10 cellular contexts compared by ENCODE assay signal in the genomic region with DNA sequence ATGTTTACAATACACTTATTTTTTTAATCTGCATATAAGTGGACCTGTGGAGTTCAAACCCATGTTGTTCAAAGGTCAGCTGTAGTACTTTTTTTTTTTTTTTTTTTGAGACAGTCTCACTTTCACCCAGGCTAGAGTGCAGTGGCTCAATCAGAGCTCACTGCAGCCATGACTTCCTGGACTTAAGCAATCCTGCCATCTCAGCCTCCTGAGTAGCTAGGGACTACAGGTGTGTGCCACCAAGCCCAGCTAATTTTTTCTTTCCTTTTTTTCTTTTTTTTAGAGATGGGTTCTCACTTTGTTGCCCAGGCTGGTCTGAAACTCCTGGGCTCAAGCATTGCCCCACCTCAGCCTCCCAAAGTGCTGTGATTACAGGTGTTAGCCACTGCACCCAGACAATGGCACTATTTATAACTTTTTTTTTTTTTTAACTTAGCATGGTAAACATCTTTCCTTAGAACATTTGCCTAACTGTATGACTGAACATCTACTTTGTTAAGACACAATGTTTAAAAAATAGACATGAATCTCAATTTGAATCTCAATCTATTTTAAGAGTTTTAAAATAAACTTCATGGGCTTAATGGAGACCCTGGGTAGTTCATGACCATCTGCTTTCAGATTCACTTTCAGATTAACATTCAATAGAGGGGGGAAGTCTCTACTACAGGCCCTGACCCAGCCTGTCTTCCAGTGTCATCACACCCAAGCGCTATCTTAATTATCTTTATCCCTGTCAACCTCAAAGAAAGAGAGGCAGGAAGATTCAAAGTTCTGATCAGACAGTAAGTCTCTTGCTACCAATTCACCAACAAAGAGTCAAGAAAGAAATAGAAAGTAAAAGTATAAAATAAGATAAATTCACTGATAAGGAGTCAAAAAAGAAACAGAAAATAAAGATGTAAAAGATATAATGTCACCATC.
A peak's percentile ranks its signal among the peaks of the same experiment; 100 is the strongest.
DNase-seq lines count a peak whose midpoint lies in the region; ATAC-seq and TF ChIP-seq lines count a peak whose summit lies in the region.
"Had no signal": no experiment of that assay in that cellular context is flagged by ENCODE, and none has a peak within 500 bp of the region (broad histone marks: within the 10 kb centered on the region; RNA-seq: fewer than 3 reads in every experiment).

No MANE protein-coding gene starts in this region.

- no peaks in the 10 kb centered on the region for H3K27me3 Mint-ChIP-seq in activated naive CD8-positive, alpha-beta T cell treated with anti-CD3 and anti-CD28 coated beads, Interleukin-2, amount 50 U/mL, for 24 hours

- H3K4me3 Mint-ChIP-seq in activated naive CD8-positive, alpha-beta T cell treated with anti-CD3 and anti-CD28 coated beads, Interleukin-2, amount 50 U/mL, for 24 hours: peak overlapping the region; percentile 64
- H3K4me3 Mint-ChIP-seq: endodermal cell had no signal

- peaks cover 27% of the 10 kb centered on the region for H3K36me3 Mint-ChIP-seq in activated naive CD8-positive, alpha-beta T cell treated with anti-CD3 and anti-CD28 coated beads, Interleukin-2, amount 50 U/mL, for 24 hours (ENCODE audit: low read depth)

- H3K4me2 ChIP-seq in osteoblast (ENCODE audit: insufficient read depth, low read length): no peak overlapping the region

- no peak for TF ChIP-seq POLR2A in erythroblast (IDR thresholded peaks at IDR 0.05; ENCODE audit: low read length)

- H3K27ac Mint-ChIP-seq in activated naive CD8-positive, alpha-beta T cell treated with anti-CD3 and anti-CD28 coated beads, Interleukin-2, amount 50 U/mL, for 24 hours: peak overlapping the region; percentile 89
- H3K27ac Mint-ChIP-seq: endodermal cell had no signal

- H4K20me1 ChIP-seq in osteoblast (ENCODE audit: insufficient read depth, low read length): no peaks in the 10 kb centered on the region

- in situ Hi-C loops in GM13977 (cut with MboI; ENCODE audit: low pct_unique_long_range_greater_than_20kb, low sequenced_read_pairs, unreplicated experiment): no loop called here

- no peak overlapping the region for H3K4me3 ChIP-seq in osteoblast (ENCODE audit: insufficient read depth, low read length)

- H3K36me3 ChIP-seq in osteoblast (ENCODE audit: insufficient read depth, low read length): no peaks in the 10 kb centered on the region

- H3K79me2 ChIP-seq in osteoblast (ENCODE audit: insufficient read depth, low read length): peaks cover 7% of the 10 kb centered on the region

- H3K9me3 Mint-ChIP-seq in activated naive CD8-positive, alpha-beta T cell treated with anti-CD3 and anti-CD28 coated beads, Interleukin-2, amount 50 U/mL, for 24 hours: peaks cover 22% of the 10 kb centered on the region
- H3K9me3 Mint-ChIP-seq: endodermal cell had no signal

- no peaks in the 10 kb centered on the region for H3K4me1 ChIP-seq in osteoblast (ENCODE audit: insufficient read depth, low read length)

- no peak overlapping the region for H3K27ac ChIP-seq in osteoblast (ENCODE audit: low read depth, low read length)

- no peaks in the 10 kb centered on the region for H3K9me3 ChIP-seq in osteoblast (ENCODE audit: low read depth, low read length)

- H3K4me1 Mint-ChIP-seq in activated naive CD8-positive, alpha-beta T cell treated with anti-CD3 and anti-CD28 coated beads, Interleukin-2, amount 50 U/mL, for 24 hours: peaks cover 51% of the 10 kb centered on the region

- H3K27me3 ChIP-seq in osteoblast (ENCODE audit: insufficient read depth, low read length): no peaks in the 10 kb centered on the region

- peak; percentile 50 for DNase-seq in GM13977 (ENCODE audit: low spot score)
- DNase-seq in GM20000 (ENCODE audit: low spot score): peak; percentile 51
- DNase-seq in activated naive CD8-positive, alpha-beta T cell treated with anti-CD3 and anti-CD28 coated beads, Interleukin-2, amount 50 U/mL, for 24 hours: no peak
- DNase-seq in AML-193 (lab: John Stamatoyannopoulos, UW): no peak
- no peak for DNase-seq in NCI-H2029 (lab: John Stamatoyannopoulos, UW)
- no peak for DNase-seq in erythroblast (lab: John Stamatoyannopoulos, UW)
- DNase-seq in osteoblast (ENCODE audit: insufficient read length, low spot score, missing footprints): no peak
- DNase-seq: activated CD4-positive, CD25-positive, alpha-beta regulatory T cell treated with anti-CD3 and anti-CD28 coated beads, Interleukin-2, amount 50 U/mL, for 72 hours; endodermal cell had no signal

- H2AFZ ChIP-seq in osteoblast (ENCODE audit: low read length): no peak overlapping the region

- TF ChIP-seq CTCF in GM13977 (IDR thresholded peaks at IDR 0.05; ENCODE audit: extremely low read depth, insufficient read depth, missing control alignments): no peak
- TF ChIP-seq CTCF in GM20000 (IDR thresholded peaks at IDR 0.05; ENCODE audit: extremely low read depth, missing control alignments): no peak
- no peak for TF ChIP-seq CTCF in osteoblast (IDR thresholded peaks at IDR 0.05; ENCODE audit: extremely low read depth, low read depth, low read length)

- peak; percentile 93 for ATAC-seq in HG03175 (IDR thresholded peaks at IDR 0.05; ENCODE audit: unreplicated experiment)
- ATAC-seq in activated naive CD8-positive, alpha-beta T cell treated with anti-CD3 and anti-CD28 coated beads, Interleukin-2, amount 50 U/mL, for 24 hours: peak; percentile 87

Comparison
In these comparisons a context has a peak if more than half of its experiments do, and no peak if none do; other contexts are left out.
1. DNase-seq: peak in GM13977 (single experiment) and GM20000 (single experiment); none in activated naive CD8-positive, alpha-beta T cell treated with anti-CD3 and anti-CD28 coated beads, Interleukin-2, amount 50 U/mL, for 24 hours (single experiment), AML-193 (0 of 2), NCI-H2029 (single experiment), erythroblast (0 of 2) and osteoblast (single experiment).